In genomic region chr6:143940011-143940597, GRCh38 we compare ENCODE assay signal across 8 cellular contexts.
DNase-seq lines count a peak whose midpoint lies in the region; ATAC-seq, FAIRE-seq and TF ChIP-seq lines count a peak whose summit lies in the region.

No MANE protein-coding gene starts in this region.

- WGBS in K562 (ENCODE audit: insufficient coverage, low coverage, missing lambda C conversion rate) = 19% methylated on average over 4 of the region's 4 CpGs
- 63% methylated on average over 4 of the region's 4 CpGs for WGBS in suprapubic skin

- CTCF ChIA-PET in K562 (lab: Yijun Ruan, JAX; ENCODE audit: low intra/inter-chr PET ratio) = interaction anchor here (1.3 to 5.2 kb wide), 5 partner anchors 73 to 428 kb away, joined by 5 to 31 read pairs (median 7); no protein-coding TSS in a partner anchor

- intact Hi-C loops in K562 (cut with micrococcal nuclease) = loop anchor here (1.0 to 5.0 kb wide), 7 partner anchors 96 to 428 kb away; partner anchors contain the start of genes FUCA2 and SF3B5

- TF ChIP-seq POLR2A in K562 (conservative IDR thresholded peaks at IDR 0.05) (no peak), suprapubic skin (IDR thresholded peaks at IDR 0.05) (no peak)

- H3K36me3 ChIP-seq in H7 (replicated peaks; ENCODE audit: control insufficient read depth, insufficient read depth, low read length) (no peaks in the 10 kb centered on the region), Karpas-422 (ENCODE audit: insufficient read depth, low read length) (no peaks in the 10 kb centered on the region), K562 (ENCODE audit: control insufficient read depth, insufficient read depth, low read length) (no peaks in the 10 kb centered on the region), suprapubic skin (no peaks in the 10 kb centered on the region)

- no peak overlapping the region for H2AFZ ChIP-seq in Karpas-422 (ENCODE audit: low read length)
- no peak overlapping the region for H2AFZ ChIP-seq in K562 (ENCODE audit: low read depth, low read length)

- peak; percentile 68 for DNase-seq in activated CD8-positive, alpha-beta memory T cell treated with anti-CD3 and anti-CD28 coated beads for 24 hours
- no peak for DNase-seq in activated CD8-positive, alpha-beta memory T cell treated with anti-CD3 and anti-CD28 coated beads, Interleukin-2, amount 50 U/mL, for 48 hours
- DNase-seq in H7 (peak; percentile 78), Karpas-422 (peak; percentile 86), T-helper 1 cell (peak in 4 of 5 donors; percentile 17 to 58 (median 37)), K562 (ENCODE audit: extremely low read depth in 1 of 4, low spot score in 3 of 4) (peak; percentile 81 to 90 (median 86)), memory B cell (ENCODE audit: low spot score in 2 of 2) (peak; percentile 40 to 65), suprapubic skin (ENCODE audit: low spot score in 2 of 2) (no peak)

- H3K79me2 ChIP-seq in Karpas-422 (ENCODE audit: low read length) (no peaks in the 10 kb centered on the region), K562 (ENCODE audit: control insufficient read depth, insufficient read depth, low read length) (no peaks in the 10 kb centered on the region)

- TF ChIP-seq CTCF in K562 (IDR thresholded peaks at IDR 0.05 in 2 of 3, conservative IDR thresholded peaks at IDR 0.05 in 1 of 3; ENCODE audit: insufficient read depth in 2 of 3, low read depth in 1 of 3, low read length in 3 of 3) = peak; percentile 91 to 99 (median 98)
- peak; percentile 36 to 62 for TF ChIP-seq CTCF in suprapubic skin (IDR thresholded peaks at IDR 0.05)

- no peak overlapping the region for H3K4me3 Mint-ChIP-seq in memory B cell

- H4K20me1 ChIP-seq in Karpas-422 (ENCODE audit: insufficient read depth, low read depth, low read length) (no peaks in the 10 kb centered on the region), K562 (replicated peaks; ENCODE audit: control insufficient read depth, insufficient read depth, low read length) (no peaks in the 10 kb centered on the region)

- peaks cover 3% of the 10 kb centered on the region for H3K27me3 Mint-ChIP-seq in memory B cell

- H3K4me2 ChIP-seq in Karpas-422 (ENCODE audit: low read depth, low read length, poor library complexity, severe bottlenecking) (no peak overlapping the region), K562 (ENCODE audit: insufficient read depth, low read length) (no peak overlapping the region)

- no peak overlapping the region for H3K9ac ChIP-seq in Karpas-422 (ENCODE audit: low read length)
- H3K9ac ChIP-seq in K562 (ENCODE audit: insufficient read depth in 1 of 2, low read depth in 2 of 2, low read length in 2 of 2) = no peak overlapping the region

- TF ChIP-seq EP300 in K562 (IDR thresholded peaks at IDR 0.05; ENCODE audit: low read length) (no peak), suprapubic skin (IDR thresholded peaks at IDR 0.05) (no peak)

- ATAC-seq in K562 = peak; percentile 95
- ATAC-seq in memory B cell (ENCODE audit: low read depth) = peak; percentile 99

- peak; percentile 89 for FAIRE-seq in K562 (lab: Jason Lieb, UNC)

- peak; percentile 78 to 86 for TF ChIP-seq RAD21 in K562 (CRISPR knock-in tag; conservative IDR thresholded peaks at IDR 0.05 in 1 of 2, IDR thresholded peaks at IDR 0.05 in 1 of 2)

- H3K4me1 ChIP-seq in Karpas-422 (ENCODE audit: low read length) (no peaks in the 10 kb centered on the region), K562 (replicated peaks in 1 of 2; ENCODE audit: control insufficient read depth in 2 of 2, insufficient read depth in 2 of 2, low read length in 2 of 2) (peaks cover 0 to 3% of the 10 kb centered on the region in 2 experiments; a peak in 1 of 5 replicates), suprapubic skin (no peaks in the 10 kb centered on the region)

- BruUV-seq in K562 (replicated peaks; lab: Mats Ljungman, UMichigan) = no TSS peak

- in situ Hi-C loops in K562 (cut with MboI) = loop anchor here (5.0 kb wide), 2 partner anchors 72 to 363 kb away; no protein-coding TSS in a partner anchor

- H3K4me3 ChIP-seq in H7 (ENCODE audit: insufficient read depth, low read depth, low read length) (no peak overlapping the region), Karpas-422 (ENCODE audit: low read length) (no peak overlapping the region), K562 (no peak overlapping the region), suprapubic skin (no peak overlapping the region)

- POLR2A ChIA-PET in K562 (lab: Yijun Ruan, JAX) = interaction anchor here (1.1 kb wide), 1 partner anchor 365 kb away, joined by 3 read pairs; no protein-coding TSS in a partner anchor

- no peak overlapping the region for H3K27ac Mint-ChIP-seq in memory B cell

- no peaks in the 10 kb centered on the region for H3K36me3 Mint-ChIP-seq in memory B cell

- no peaks in the 10 kb centered on the region for H3K9me2 ChIP-seq in Karpas-422 (replicated peaks; ENCODE audit: insufficient read depth, low read length)

- peaks cover 6% of the 10 kb centered on the region for H3K4me1 Mint-ChIP-seq in memory B cell

- H3K9me3 ChIP-seq in Karpas-422 (ENCODE audit: low read length) = no peaks in the 10 kb centered on the region
- no peaks in the 10 kb centered on the region for H3K9me3 ChIP-seq in K562 (replicated peaks; ENCODE audit: control insufficient read depth, insufficient read depth, low read depth, low read length)
- no peaks in the 10 kb centered on the region for H3K9me3 ChIP-seq in suprapubic skin

- H3K27ac ChIP-seq in Karpas-422 (ENCODE audit: low read length) = no peak overlapping the region
- no peak overlapping the region for H3K27ac ChIP-seq in K562 (ENCODE audit: extremely low read depth, low read depth, low read length)
- no peak overlapping the region for H3K27ac ChIP-seq in suprapubic skin

- H3K9me1 ChIP-seq in K562 (ENCODE audit: control insufficient read depth, insufficient read depth, low read length) = no peaks in the 10 kb centered on the region

- H3K27me3 ChIP-seq in H7 (ENCODE audit: control insufficient read depth, insufficient read depth, low read length) = no peaks in the 10 kb centered on the region
- H3K27me3 ChIP-seq in Karpas-422 (ENCODE audit: low read length) = no peaks in the 10 kb centered on the region
- peaks cover 0 to under 1% of the 10 kb centered on the region in 2 experiments; a peak in 1 of 5 replicates for H3K27me3 ChIP-seq in K562 (ENCODE audit: control insufficient read depth in 2 of 2, insufficient read depth in 2 of 2, low read length in 2 of 2)
- no peaks in the 10 kb centered on the region for H3K27me3 ChIP-seq in suprapubic skin

- no peaks in the 10 kb centered on the region for H3K9me3 Mint-ChIP-seq in memory B cell

TF ChIP-seq in K562, 482 proteins besides CTCF, POLR2A, EP300 and RAD21 (continues in another document):
- no peak for TF ChIP-seq MXI1 (IDR thresholded peaks at IDR 0.05; ENCODE audit: low read depth, low read length)
- no peak for TF ChIP-seq TARDBP (IDR thresholded peaks at IDR 0.05)
- TF ChIP-seq, protein P1, sequence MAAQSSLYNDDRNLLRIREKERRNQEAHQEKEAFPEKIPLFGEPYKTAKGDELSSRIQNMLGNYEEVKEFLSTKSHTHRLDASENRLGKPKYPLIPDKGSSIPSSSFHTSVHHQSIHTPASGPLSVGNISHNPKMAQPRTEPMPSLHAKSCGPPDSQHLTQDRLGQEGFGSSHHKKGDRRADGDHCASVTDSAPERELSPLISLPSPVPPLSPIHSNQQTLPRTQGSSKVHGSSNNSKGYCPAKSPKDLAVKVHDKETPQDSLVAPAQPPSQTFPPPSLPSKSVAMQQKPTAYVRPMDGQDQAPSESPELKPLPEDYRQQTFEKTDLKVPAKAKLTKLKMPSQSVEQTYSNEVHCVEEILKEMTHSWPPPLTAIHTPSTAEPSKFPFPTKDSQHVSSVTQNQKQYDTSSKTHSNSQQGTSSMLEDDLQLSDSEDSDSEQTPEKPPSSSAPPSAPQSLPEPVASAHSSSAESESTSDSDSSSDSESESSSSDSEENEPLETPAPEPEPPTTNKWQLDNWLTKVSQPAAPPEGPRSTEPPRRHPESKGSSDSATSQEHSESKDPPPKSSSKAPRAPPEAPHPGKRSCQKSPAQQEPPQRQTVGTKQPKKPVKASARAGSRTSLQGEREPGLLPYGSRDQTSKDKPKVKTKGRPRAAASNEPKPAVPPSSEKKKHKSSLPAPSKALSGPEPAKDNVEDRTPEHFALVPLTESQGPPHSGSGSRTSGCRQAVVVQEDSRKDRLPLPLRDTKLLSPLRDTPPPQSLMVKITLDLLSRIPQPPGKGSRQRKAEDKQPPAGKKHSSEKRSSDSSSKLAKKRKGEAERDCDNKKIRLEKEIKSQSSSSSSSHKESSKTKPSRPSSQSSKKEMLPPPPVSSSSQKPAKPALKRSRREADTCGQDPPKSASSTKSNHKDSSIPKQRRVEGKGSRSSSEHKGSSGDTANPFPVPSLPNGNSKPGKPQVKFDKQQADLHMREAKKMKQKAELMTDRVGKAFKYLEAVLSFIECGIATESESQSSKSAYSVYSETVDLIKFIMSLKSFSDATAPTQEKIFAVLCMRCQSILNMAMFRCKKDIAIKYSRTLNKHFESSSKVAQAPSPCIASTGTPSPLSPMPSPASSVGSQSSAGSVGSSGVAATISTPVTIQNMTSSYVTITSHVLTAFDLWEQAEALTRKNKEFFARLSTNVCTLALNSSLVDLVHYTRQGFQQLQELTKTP (IDR thresholded peaks at IDR 0.05; ENCODE audit: low read depth in 1 of 2, partially characterized antibody in 2 of 2) = no peak
- no peak for TF ChIP-seq NCOR1 (IDR thresholded peaks at IDR 0.05)
- TF ChIP-seq ZNF174 (CRISPR knock-in tag; IDR thresholded peaks at IDR 0.05) = no peak
- TF ChIP-seq, protein P2, sequence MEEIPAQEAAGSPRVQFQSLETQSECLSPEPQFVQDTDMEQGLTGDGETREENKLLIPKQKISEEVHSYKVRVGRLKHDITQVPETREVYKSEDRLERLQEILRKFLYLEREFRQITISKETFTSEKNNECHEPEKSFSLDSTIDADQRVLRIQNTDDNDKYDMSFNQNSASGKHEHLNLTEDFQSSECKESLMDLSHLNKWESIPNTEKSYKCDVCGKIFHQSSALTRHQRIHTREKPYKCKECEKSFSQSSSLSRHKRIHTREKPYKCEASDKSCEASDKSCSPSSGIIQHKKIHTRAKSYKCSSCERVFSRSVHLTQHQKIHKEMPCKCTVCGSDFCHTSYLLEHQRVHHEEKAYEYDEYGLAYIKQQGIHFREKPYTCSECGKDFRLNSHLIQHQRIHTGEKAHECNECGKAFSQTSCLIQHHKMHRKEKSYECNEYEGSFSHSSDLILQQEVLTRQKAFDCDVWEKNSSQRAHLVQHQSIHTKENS (CRISPR knock-in tag; IDR thresholded peaks at IDR 0.05) = no peak
- TF ChIP-seq KLF16 (IDR thresholded peaks at IDR 0.05) = peak; percentile 51; the same call in 1 of the 2 replicates
- no peak for TF ChIP-seq MCM7 (IDR thresholded peaks at IDR 0.05)
- TF ChIP-seq ZBTB7A (IDR thresholded peaks at IDR 0.05; ENCODE audit: borderline replicate concordance, control insufficient read depth, low read depth, low read length) = no peak

Comparison
In these comparisons a context has a peak if more than half of its experiments do, and no peak if none do; other contexts are left out.
1. DNase-seq: peak in activated CD8-positive, alpha-beta memory T cell treated with anti-CD3 and anti-CD28 coated beads for 24 hours (single experiment), H7 (single experiment), Karpas-422 (single experiment), T-helper 1 cell (4 of 5), K562 (4 of 4) and memory B cell (2 of 2); none in activated CD8-positive, alpha-beta memory T cell treated with anti-CD3 and anti-CD28 coated beads, Interleukin-2, amount 50 U/mL, for 48 hours (single experiment) and suprapubic skin (0 of 2).